In the genomic region with DNA sequence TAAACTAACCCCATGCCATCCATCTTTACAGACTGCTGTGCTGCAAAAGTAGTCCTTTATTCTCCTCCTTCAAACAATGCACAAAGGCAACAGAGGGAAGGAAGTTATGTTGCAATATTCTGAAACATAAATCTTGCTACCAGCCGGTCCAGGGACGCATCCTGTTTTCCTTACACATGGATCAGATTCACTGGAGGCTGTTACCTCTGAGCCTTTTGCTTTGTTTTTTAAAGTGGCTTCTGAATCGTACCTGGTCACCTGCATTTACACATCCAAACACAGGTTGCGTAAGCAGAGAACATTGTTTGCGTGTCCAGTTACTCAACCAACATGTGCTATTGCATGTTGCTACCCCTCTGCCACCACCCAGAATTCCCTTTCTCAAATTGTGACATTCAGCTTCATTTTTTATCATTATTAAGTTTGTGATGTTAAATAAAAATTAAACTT, we compare ENCODE assay signal across 1 cellular context.
TF ChIP-seq lines count a peak whose summit lies in the region.

No MANE protein-coding gene starts in this region.

TF ChIP-seq in HepG2, 621 proteins besides CTCF, POLR2A, EP300 and RAD21 (continued from another document and continues in another):
- TF ChIP-seq, protein P1, sequence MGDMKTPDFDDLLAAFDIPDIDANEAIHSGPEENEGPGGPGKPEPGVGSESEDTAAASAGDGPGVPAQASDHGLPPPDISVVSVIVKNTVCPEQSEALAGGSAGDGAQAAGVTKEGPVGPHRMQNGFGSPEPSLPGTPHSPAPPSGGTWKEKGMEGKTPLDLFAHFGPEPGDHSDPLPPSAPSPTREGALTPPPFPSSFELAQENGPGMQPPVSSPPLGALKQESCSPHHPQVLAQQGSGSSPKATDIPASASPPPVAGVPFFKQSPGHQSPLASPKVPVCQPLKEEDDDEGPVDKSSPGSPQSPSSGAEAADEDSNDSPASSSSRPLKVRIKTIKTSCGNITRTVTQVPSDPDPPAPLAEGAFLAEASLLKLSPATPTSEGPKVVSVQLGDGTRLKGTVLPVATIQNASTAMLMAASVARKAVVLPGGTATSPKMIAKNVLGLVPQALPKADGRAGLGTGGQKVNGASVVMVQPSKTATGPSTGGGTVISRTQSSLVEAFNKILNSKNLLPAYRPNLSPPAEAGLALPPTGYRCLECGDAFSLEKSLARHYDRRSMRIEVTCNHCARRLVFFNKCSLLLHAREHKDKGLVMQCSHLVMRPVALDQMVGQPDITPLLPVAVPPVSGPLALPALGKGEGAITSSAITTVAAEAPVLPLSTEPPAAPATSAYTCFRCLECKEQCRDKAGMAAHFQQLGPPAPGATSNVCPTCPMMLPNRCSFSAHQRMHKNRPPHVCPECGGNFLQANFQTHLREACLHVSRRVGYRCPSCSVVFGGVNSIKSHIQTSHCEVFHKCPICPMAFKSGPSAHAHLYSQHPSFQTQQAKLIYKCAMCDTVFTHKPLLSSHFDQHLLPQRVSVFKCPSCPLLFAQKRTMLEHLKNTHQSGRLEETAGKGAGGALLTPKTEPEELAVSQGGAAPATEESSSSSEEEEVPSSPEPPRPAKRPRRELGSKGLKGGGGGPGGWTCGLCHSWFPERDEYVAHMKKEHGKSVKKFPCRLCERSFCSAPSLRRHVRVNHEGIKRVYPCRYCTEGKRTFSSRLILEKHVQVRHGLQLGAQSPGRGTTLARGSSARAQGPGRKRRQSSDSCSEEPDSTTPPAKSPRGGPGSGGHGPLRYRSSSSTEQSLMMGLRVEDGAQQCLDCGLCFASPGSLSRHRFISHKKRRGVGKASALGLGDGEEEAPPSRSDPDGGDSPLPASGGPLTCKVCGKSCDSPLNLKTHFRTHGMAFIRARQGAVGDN (CRISPR knock-in tag; IDR thresholded peaks at IDR 0.05): no peak
- peak; percentile 69; the same call in 1 of the 2 replicates for TF ChIP-seq KDM6A (CRISPR knock-in tag; IDR thresholded peaks at IDR 0.05; ENCODE audit: low read depth)
- TF ChIP-seq ZNF891 (CRISPR knock-in tag; IDR thresholded peaks at IDR 0.05): no peak
- no peak for TF ChIP-seq CHD2 (IDR thresholded peaks at IDR 0.05; ENCODE audit: low read depth, low read length)
- TF ChIP-seq ZNF766 (CRISPR knock-in tag; IDR thresholded peaks at IDR 0.05; ENCODE audit: borderline replicate concordance): peak; percentile 17; the same call in 1 of the 2 replicates
- TF ChIP-seq PHF8 (CRISPR knock-in tag; IDR thresholded peaks at IDR 0.05): peak; percentile 28; the same call in 1 of the 2 replicates
- TF ChIP-seq XBP1 (CRISPR knock-in tag; IDR thresholded peaks at IDR 0.05): no peak
- peak; percentile 65; the same call in 1 of the 2 replicates for TF ChIP-seq ZSCAN21 (CRISPR knock-in tag; IDR thresholded peaks at IDR 0.05; ENCODE audit: borderline replicate concordance)
- TF ChIP-seq IRX3 (CRISPR knock-in tag; IDR thresholded peaks at IDR 0.05; ENCODE audit: borderline replicate concordance, low read depth): no peak
- TF ChIP-seq ZNF460 (CRISPR knock-in tag; IDR thresholded peaks at IDR 0.05; ENCODE audit: borderline replicate concordance): no peak; the same call in 1 of the 2 replicates
- TF ChIP-seq NFRKB (IDR thresholded peaks at IDR 0.05): no peak
- no peak for TF ChIP-seq PTBP1 (IDR thresholded peaks at IDR 0.05; ENCODE audit: low read depth, low read length, poor library complexity, severe bottlenecking)
- TF ChIP-seq, protein P2, sequence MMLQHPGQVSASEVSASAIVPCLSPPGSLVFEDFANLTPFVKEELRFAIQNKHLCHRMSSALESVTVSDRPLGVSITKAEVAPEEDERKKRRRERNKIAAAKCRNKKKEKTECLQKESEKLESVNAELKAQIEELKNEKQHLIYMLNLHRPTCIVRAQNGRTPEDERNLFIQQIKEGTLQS (CRISPR knock-in tag; IDR thresholded peaks at IDR 0.05): peak; percentile 57; the same call in 1 of the 2 replicates
- no peak for TF ChIP-seq ZNF75D (CRISPR knock-in tag; IDR thresholded peaks at IDR 0.05; ENCODE audit: borderline replicate concordance)
- TF ChIP-seq ZSCAN20 (CRISPR knock-in tag; IDR thresholded peaks at IDR 0.05; ENCODE audit: borderline replicate concordance): no peak
- TF ChIP-seq, protein P3, sequence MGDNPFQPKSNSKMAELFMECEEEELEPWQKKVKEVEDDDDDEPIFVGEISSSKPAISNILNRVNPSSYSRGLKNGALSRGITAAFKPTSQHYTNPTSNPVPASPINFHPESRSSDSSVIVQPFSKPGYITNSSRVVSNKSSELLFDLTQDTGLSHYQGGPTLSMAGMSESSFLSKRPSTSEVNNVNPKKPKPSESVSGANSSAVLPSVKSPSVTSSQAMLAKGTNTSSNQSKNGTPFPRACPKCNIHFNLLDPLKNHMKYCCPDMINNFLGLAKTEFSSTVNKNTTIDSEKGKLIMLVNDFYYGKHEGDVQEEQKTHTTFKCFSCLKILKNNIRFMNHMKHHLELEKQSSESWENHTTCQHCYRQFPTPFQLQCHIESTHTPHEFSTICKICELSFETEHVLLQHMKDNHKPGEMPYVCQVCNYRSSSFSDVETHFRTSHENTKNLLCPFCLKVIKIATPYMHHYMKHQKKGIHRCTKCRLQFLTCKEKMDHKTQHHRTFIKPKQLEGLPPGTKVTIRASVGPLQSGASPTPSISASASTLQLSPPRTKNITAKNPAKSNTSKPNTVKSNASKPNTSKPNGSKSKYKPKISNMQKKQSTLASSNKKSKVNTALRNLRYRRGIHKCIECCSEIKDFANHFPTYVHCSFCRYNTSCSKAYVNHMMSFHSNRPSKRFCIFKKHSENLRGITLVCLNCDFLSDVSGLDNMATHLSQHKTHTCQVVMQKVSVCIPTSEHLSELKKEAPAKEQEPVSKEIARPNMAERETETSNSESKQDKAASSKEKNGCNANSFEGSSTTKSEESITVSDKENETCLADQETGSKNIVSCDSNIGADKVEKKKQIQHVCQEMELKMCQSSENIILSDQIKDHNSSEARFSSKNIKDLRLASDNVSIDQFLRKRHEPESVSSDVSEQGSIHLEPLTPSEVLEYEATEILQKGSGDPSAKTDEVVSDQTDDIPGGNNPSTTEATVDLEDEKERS (CRISPR knock-in tag; IDR thresholded peaks at IDR 0.05): peak; percentile 85
- TF ChIP-seq, protein P4, sequence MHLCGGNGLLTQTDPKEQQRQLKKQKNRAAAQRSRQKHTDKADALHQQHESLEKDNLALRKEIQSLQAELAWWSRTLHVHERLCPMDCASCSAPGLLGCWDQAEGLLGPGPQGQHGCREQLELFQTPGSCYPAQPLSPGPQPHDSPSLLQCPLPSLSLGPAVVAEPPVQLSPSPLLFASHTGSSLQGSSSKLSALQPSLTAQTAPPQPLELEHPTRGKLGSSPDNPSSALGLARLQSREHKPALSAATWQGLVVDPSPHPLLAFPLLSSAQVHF (CRISPR knock-in tag; IDR thresholded peaks at IDR 0.05): no peak
- TF ChIP-seq JUNB (CRISPR knock-in tag; IDR thresholded peaks at IDR 0.05; ENCODE audit: borderline replicate concordance): peak; percentile 29; the same call in 1 of the 2 replicates
- TF ChIP-seq FLYWCH1 (CRISPR knock-in tag; IDR thresholded peaks at IDR 0.05): no peak
- TF ChIP-seq, protein P5, sequence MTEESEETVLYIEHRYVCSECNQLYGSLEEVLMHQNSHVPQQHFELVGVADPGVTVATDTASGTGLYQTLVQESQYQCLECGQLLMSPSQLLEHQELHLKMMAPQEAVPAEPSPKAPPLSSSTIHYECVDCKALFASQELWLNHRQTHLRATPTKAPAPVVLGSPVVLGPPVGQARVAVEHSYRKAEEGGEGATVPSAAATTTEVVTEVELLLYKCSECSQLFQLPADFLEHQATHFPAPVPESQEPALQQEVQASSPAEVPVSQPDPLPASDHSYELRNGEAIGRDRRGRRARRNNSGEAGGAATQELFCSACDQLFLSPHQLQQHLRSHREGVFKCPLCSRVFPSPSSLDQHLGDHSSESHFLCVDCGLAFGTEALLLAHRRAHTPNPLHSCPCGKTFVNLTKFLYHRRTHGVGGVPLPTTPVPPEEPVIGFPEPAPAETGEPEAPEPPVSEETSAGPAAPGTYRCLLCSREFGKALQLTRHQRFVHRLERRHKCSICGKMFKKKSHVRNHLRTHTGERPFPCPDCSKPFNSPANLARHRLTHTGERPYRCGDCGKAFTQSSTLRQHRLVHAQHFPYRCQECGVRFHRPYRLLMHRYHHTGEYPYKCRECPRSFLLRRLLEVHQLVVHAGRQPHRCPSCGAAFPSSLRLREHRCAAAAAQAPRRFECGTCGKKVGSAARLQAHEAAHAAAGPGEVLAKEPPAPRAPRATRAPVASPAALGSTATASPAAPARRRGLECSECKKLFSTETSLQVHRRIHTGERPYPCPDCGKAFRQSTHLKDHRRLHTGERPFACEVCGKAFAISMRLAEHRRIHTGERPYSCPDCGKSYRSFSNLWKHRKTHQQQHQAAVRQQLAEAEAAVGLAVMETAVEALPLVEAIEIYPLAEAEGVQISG (CRISPR knock-in tag; IDR thresholded peaks at IDR 0.05): no peak; the same call in 1 of the 2 replicates
- peak; percentile 81 for TF ChIP-seq TARDBP (CRISPR knock-in tag; IDR thresholded peaks at IDR 0.05)
- TF ChIP-seq SKI (IDR thresholded peaks at IDR 0.05; ENCODE audit: partially characterized antibody): no peak
- TF ChIP-seq ZNF251 (CRISPR knock-in tag; IDR thresholded peaks at IDR 0.05): no peak
- no peak for TF ChIP-seq NPAS2 (CRISPR knock-in tag; IDR thresholded peaks at IDR 0.05; ENCODE audit: borderline replicate concordance)
- TF ChIP-seq ZNF260 (CRISPR knock-in tag; IDR thresholded peaks at IDR 0.05; ENCODE audit: borderline replicate concordance, low read depth): no peak
- peak; percentile 52; the same call in 1 of the 2 replicates for TF ChIP-seq YEATS4 (CRISPR knock-in tag; IDR thresholded peaks at IDR 0.05; ENCODE audit: borderline replicate concordance)
- TF ChIP-seq FOSL1 (CRISPR knock-in tag; IDR thresholded peaks at IDR 0.05; ENCODE audit: borderline replicate concordance): no peak; the same call in 1 of the 2 replicates
- no peak for TF ChIP-seq ZNF33B (CRISPR knock-in tag; IDR thresholded peaks at IDR 0.05)
- no peak for TF ChIP-seq NR1H2 (CRISPR knock-in tag; IDR thresholded peaks at IDR 0.05; ENCODE audit: borderline replicate concordance, low read depth)
- TF ChIP-seq MLLT10 (CRISPR knock-in tag; IDR thresholded peaks at IDR 0.05): no peak
- TF ChIP-seq NR3C1 (CRISPR knock-in tag; IDR thresholded peaks at IDR 0.05): no peak
- no peak for TF ChIP-seq KDM5A (IDR thresholded peaks at IDR 0.05; ENCODE audit: borderline replicate concordance, low read length)
- no peak for TF ChIP-seq MBNL3 (CRISPR knock-in tag; conservative IDR thresholded peaks at IDR 0.05)
- peak; percentile 67; the same call in 1 of the 2 replicates for TF ChIP-seq ZNF264 (CRISPR knock-in tag; IDR thresholded peaks at IDR 0.05)
- peak; percentile 93 for TF ChIP-seq RCOR2 (CRISPR knock-in tag; IDR thresholded peaks at IDR 0.05)
- TF ChIP-seq HMG20A (CRISPR knock-in tag; IDR thresholded peaks at IDR 0.05; ENCODE audit: borderline replicate concordance): peak; percentile 93
- TF ChIP-seq KLF11 (CRISPR knock-in tag; IDR thresholded peaks at IDR 0.05): 0 out of 2 replicates have a peak, but pooled peaks have one; percentile 40
- no peak for TF ChIP-seq ZBTB7A (CRISPR knock-in tag; IDR thresholded peaks at IDR 0.05)
- peak; percentile 58; the same call in 1 of the 2 replicates for TF ChIP-seq HHEX (CRISPR knock-in tag; IDR thresholded peaks at IDR 0.05)
- peak; percentile 38; the same call in 1 of the 2 replicates for TF ChIP-seq FOXP1 (IDR thresholded peaks at IDR 0.05)
- TF ChIP-seq FOXP1 (CRISPR knock-in tag; IDR thresholded peaks at IDR 0.05): peak; percentile 98
- TF ChIP-seq, protein P6, sequence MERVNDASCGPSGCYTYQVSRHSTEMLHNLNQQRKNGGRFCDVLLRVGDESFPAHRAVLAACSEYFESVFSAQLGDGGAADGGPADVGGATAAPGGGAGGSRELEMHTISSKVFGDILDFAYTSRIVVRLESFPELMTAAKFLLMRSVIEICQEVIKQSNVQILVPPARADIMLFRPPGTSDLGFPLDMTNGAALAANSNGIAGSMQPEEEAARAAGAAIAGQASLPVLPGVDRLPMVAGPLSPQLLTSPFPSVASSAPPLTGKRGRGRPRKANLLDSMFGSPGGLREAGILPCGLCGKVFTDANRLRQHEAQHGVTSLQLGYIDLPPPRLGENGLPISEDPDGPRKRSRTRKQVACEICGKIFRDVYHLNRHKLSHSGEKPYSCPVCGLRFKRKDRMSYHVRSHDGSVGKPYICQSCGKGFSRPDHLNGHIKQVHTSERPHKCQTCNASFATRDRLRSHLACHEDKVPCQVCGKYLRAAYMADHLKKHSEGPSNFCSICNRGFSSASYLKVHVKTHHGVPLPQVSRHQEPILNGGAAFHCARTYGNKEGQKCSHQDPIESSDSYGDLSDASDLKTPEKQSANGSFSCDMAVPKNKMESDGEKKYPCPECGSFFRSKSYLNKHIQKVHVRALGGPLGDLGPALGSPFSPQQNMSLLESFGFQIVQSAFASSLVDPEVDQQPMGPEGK (CRISPR knock-in tag; IDR thresholded peaks at IDR 0.05): peak; percentile 50
- no peak for TF ChIP-seq ZNF572 (CRISPR knock-in tag; IDR thresholded peaks at IDR 0.05)
- TF ChIP-seq MAFG (CRISPR knock-in tag; IDR thresholded peaks at IDR 0.05): no peak
- TF ChIP-seq NAIF1 (CRISPR knock-in tag; IDR thresholded peaks at IDR 0.05; ENCODE audit: borderline replicate concordance): peak; percentile 41; the same call in 1 of the 2 replicates
- no peak for TF ChIP-seq EZH2 (conservative IDR thresholded peaks at IDR 0.05; ENCODE audit: low read depth, low read length)
- no peak for TF ChIP-seq ONECUT2 (CRISPR knock-in tag; IDR thresholded peaks at IDR 0.05)
- no peak for TF ChIP-seq XRCC5 (optimal IDR thresholded peaks at IDR 0.05; ENCODE audit: low read length)
- TF ChIP-seq, protein P7, sequence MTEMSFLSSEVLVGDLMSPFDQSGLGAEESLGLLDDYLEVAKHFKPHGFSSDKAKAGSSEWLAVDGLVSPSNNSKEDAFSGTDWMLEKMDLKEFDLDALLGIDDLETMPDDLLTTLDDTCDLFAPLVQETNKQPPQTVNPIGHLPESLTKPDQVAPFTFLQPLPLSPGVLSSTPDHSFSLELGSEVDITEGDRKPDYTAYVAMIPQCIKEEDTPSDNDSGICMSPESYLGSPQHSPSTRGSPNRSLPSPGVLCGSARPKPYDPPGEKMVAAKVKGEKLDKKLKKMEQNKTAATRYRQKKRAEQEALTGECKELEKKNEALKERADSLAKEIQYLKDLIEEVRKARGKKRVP (CRISPR knock-in tag; IDR thresholded peaks at IDR 0.05): peak; percentile 69 to 99; a peak in 3 of 4 replicates
- TF ChIP-seq ZNF543 (CRISPR knock-in tag; IDR thresholded peaks at IDR 0.05): no peak
- TF ChIP-seq MAF1 (CRISPR knock-in tag; IDR thresholded peaks at IDR 0.05; ENCODE audit: borderline replicate concordance): no peak
- peak; percentile 69 for TF ChIP-seq CREM (IDR thresholded peaks at IDR 0.05)
- TF ChIP-seq CREM (CRISPR knock-in tag; IDR thresholded peaks at IDR 0.05): no peak
- TF ChIP-seq, protein P8, sequence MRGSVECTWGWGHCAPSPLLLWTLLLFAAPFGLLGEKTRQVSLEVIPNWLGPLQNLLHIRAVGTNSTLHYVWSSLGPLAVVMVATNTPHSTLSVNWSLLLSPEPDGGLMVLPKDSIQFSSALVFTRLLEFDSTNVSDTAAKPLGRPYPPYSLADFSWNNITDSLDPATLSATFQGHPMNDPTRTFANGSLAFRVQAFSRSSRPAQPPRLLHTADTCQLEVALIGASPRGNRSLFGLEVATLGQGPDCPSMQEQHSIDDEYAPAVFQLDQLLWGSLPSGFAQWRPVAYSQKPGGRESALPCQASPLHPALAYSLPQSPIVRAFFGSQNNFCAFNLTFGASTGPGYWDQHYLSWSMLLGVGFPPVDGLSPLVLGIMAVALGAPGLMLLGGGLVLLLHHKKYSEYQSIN (CRISPR knock-in tag; IDR thresholded peaks at IDR 0.05; ENCODE audit: borderline replicate concordance): no peak
- TF ChIP-seq MIER2 (CRISPR knock-in tag; IDR thresholded peaks at IDR 0.05): peak; percentile 49; the same call in 1 of the 2 replicates
- TF ChIP-seq CBX5 (CRISPR knock-in tag; IDR thresholded peaks at IDR 0.05; ENCODE audit: borderline replicate concordance): peak; percentile 91; the same call in 1 of the 2 replicates
- no peak for TF ChIP-seq TMF1 (CRISPR knock-in tag; IDR thresholded peaks at IDR 0.05; ENCODE audit: low read depth)
